In genomic region chr7:117274951-117275350, GRCh38 we compare ENCODE assay signal across 21 cellular contexts. TPM values are rescaled to one million over a fixed set of nuclear protein-coding genes. Genes with fewer than 3 reads are reported as not detected.
DNase-seq lines count a peak whose midpoint lies in the region; ATAC-seq and TF ChIP-seq lines count a peak whose summit lies in the region.
"Had no signal": no experiment of that assay in that cellular context is flagged by ENCODE, and none has a peak within 500 bp of the region (broad histone marks: within the 10 kb centered on the region; RNA-seq: fewer than 3 reads in every experiment).

No MANE protein-coding gene starts in this region.

- H3K9me3 Mint-ChIP-seq in T-helper 2 cell treated with Interferon-gamma antibody and Interleukin-4, amounts not matched to agents 5 μg/mL and 100 μg/mL, for 36 hours, result no peaks in the 10 kb centered on the region
- H3K9me3 Mint-ChIP-seq: CD8-positive, alpha-beta T cell had no signal

- no peak for TF ChIP-seq CTCF in cardiac muscle cell (IDR thresholded peaks at IDR 0.05; ENCODE audit: low read depth, low read length)
- TF ChIP-seq CTCF in IMR-90 (conservative IDR thresholded peaks at IDR 0.05; ENCODE audit: low read depth, low read length), result no peak
- no peak for TF ChIP-seq CTCF in foreskin fibroblast (IDR thresholded peaks at IDR 0.05; ENCODE audit: low read depth, low read length)

- no peak overlapping the region; a peak in 1 of 4 replicates for H4K8ac ChIP-seq in IMR-90 (ENCODE audit: low read depth in 2 of 2, low read length in 2 of 2)

- H2AK9ac ChIP-seq in IMR-90 (replicated peaks; ENCODE audit: low read depth, low read length, poor library complexity), result peak overlapping the region; percentile 12

- no peak for TF ChIP-seq RAD21 in IMR-90 (IDR thresholded peaks at IDR 0.05; ENCODE audit: low read length)

- no peaks in the 10 kb centered on the region for H4K20me1 ChIP-seq in IMR-90 (ENCODE audit: insufficient read depth, low read length)
- H4K20me1 ChIP-seq: BLaER1 treated with 17β-estradiol and CSF1 and Interleukin-3, amounts not matched to agents 10 nM and 100 nM had no signal

- no peak overlapping the region for H3K4me3 Mint-ChIP-seq in T-helper 2 cell treated with Interferon-gamma antibody and Interleukin-4, amounts not matched to agents 5 μg/mL and 100 μg/mL, for 36 hours
- H3K4me3 Mint-ChIP-seq: CD8-positive, alpha-beta T cell had no signal

- H3K4me1 ChIP-seq in cardiac muscle cell (ENCODE audit: low read depth), result peaks cover 16% of the 10 kb centered on the region
- peaks cover 11% of the 10 kb centered on the region for H3K4me1 ChIP-seq in IMR-90 (ENCODE audit: control insufficient read depth, insufficient read depth, low read length)
- H3K4me1 ChIP-seq: BLaER1 treated with 17β-estradiol and CSF1 and Interleukin-3, amounts not matched to agents 10 nM and 100 nM had no signal

- H3K9me3 ChIP-seq in cardiac muscle cell (ENCODE audit: low read depth), result no peaks in the 10 kb centered on the region
- no peaks in the 10 kb centered on the region for H3K9me3 ChIP-seq in IMR-90 (ENCODE audit: control insufficient read depth, insufficient read depth, low read length)
- H3K9me3 ChIP-seq: BLaER1 treated with 17β-estradiol and CSF1 and Interleukin-3, amounts not matched to agents 10 nM and 100 nM had no signal

- H3K9ac ChIP-seq in IMR-90 (ENCODE audit: low read depth, low read length), result no peak overlapping the region
- H3K9ac ChIP-seq: BLaER1 treated with 17β-estradiol and CSF1 and Interleukin-3, amounts not matched to agents 10 nM and 100 nM had no signal

- no peaks in the 10 kb centered on the region for H3K36me3 Mint-ChIP-seq in T-helper 2 cell treated with Interferon-gamma antibody and Interleukin-4, amounts not matched to agents 5 μg/mL and 100 μg/mL, for 36 hours (ENCODE audit: low read depth)
- H3K36me3 Mint-ChIP-seq: CD8-positive, alpha-beta T cell had no signal

- H3K9me1 ChIP-seq in IMR-90 (ENCODE audit: insufficient read depth, low read length), result peaks cover 8% of the 10 kb centered on the region; the same call in 1 of the 2 replicates

- peak overlapping the region; percentile 8; the same call in 1 of the 2 replicates for H3K4ac ChIP-seq in IMR-90 (ENCODE audit: low read depth, low read length)

- H2BK15ac ChIP-seq in IMR-90 (ENCODE audit: low read depth, low read length), result peak overlapping the region; percentile 1; the same call in 1 of the 3 replicates

- peak overlapping the region; percentile 37 for H4K91ac ChIP-seq in IMR-90 (ENCODE audit: insufficient read depth, low read depth, low read length)

- dilution Hi-C loops in IMR-90 (cut with HindIII; ENCODE audit: low sequenced_read_pairs, unreplicated experiment), result no loop called here

- POLR2A ChIA-PET in IMR-90 (lab: Charles Lee; ENCODE audit: unreplicated experiment), result no interaction called here

- no peaks in the 10 kb centered on the region for H3K27me3 Mint-ChIP-seq in T-helper 2 cell treated with Interferon-gamma antibody and Interleukin-4, amounts not matched to agents 5 μg/mL and 100 μg/mL, for 36 hours (ENCODE audit: low read depth)

- H2BK5ac ChIP-seq in IMR-90 (ENCODE audit: low read depth, low read length, poor library complexity, severe bottlenecking), result no peak overlapping the region

- H3K18ac ChIP-seq in IMR-90 (ENCODE audit: low read depth, low read length), result peak overlapping the region; percentile 44; the same call in 1 of the 2 replicates

- intact Hi-C loops in left cardiac atrium (cut with DNase I), result no loop called here
- intact Hi-C loops in IMR-90 (cut with micrococcal nuclease), result loop anchor here (5.0 kb wide), 1 partner anchor 47 kb away; the partner anchor contains the start of gene WNT2

- no TSS peak for BruUV-seq in IMR-90 (replicated peaks; lab: Mats Ljungman, UMichigan)

- H2BK120ac ChIP-seq in IMR-90 (ENCODE audit: low read depth, low read length), result peak overlapping the region; percentile 32

- in situ Hi-C loops in IMR-90 (cut with MboI; ENCODE audit: low sequenced_read_pairs), result no loop called here

- no peaks in the 10 kb centered on the region for H3K4me1 Mint-ChIP-seq in T-helper 2 cell treated with Interferon-gamma antibody and Interleukin-4, amounts not matched to agents 5 μg/mL and 100 μg/mL, for 36 hours (ENCODE audit: low read depth)

- H3K36me3 ChIP-seq in cardiac muscle cell (peaks cover 10% of the 10 kb centered on the region), IMR-90 (ENCODE audit: control insufficient read depth, insufficient read depth, low read length) (no peaks in the 10 kb centered on the region)
- H3K36me3 ChIP-seq: BLaER1 treated with 17β-estradiol and CSF1 and Interleukin-3, amounts not matched to agents 10 nM and 100 nM had no signal

- 0 out of 4 replicates have a peak, but pooled peaks cover 0 to 3% of the 10 kb centered on the region in 2 experiments for H3K79me1 ChIP-seq in IMR-90 (ENCODE audit: low read depth in 1 of 2, low read length in 2 of 2)

- DNase-seq in cardiac muscle cell (ENCODE audit: low read depth in 1 of 2, low spot score in 1 of 2) (no peak), left cardiac atrium (no peak), IMR-90 (peak; percentile 36), foreskin fibroblast (peak; percentile 60 to 84), cerebellum (ENCODE audit: low spot score) (no peak), NCI-H2107 (lab: John Stamatoyannopoulos, UW) (no peak)
- DNase-seq in T-helper 2 cell treated with Interferon-gamma antibody and Interleukin-4, amounts not matched to agents 5 μg/mL and 100 μg/mL, for 36 hours (ENCODE audit: low spot score), result no peak
- DNase-seq: Calu3; CD8-positive, alpha-beta T cell; DMS53; NCI-H1092 treated with DMSO at 0.1 percent for 48 hours; NCI-H146; NCI-H2029 treated with DMSO at 0.1 percent for 48 hours; NCI-H510A; NCI-H82; OCI-M1; SHP77 treated with DMSO at 0.1 percent for 48 hours had no signal

- H3K23ac ChIP-seq in IMR-90 (ENCODE audit: low read depth, low read length), result no peak overlapping the region

- H3K56ac ChIP-seq in IMR-90 (ENCODE audit: extremely low read depth, insufficient read depth, low read length), result no peak overlapping the region

- TF ChIP-seq POLR2A in IMR-90 (IDR thresholded peaks at IDR 0.05; ENCODE audit: low read depth, low read length), result no peak

- H3K27me3 ChIP-seq in cardiac muscle cell, result no peaks in the 10 kb centered on the region
- no peaks in the 10 kb centered on the region for H3K27me3 ChIP-seq in IMR-90 (ENCODE audit: control insufficient read depth, insufficient read depth, low read length)
- H3K27me3 ChIP-seq: BLaER1 treated with 17β-estradiol and CSF1 and Interleukin-3, amounts not matched to agents 10 nM and 100 nM had no signal

- H3K27ac Mint-ChIP-seq in T-helper 2 cell treated with Interferon-gamma antibody and Interleukin-4, amounts not matched to agents 5 μg/mL and 100 μg/mL, for 36 hours, result no peak overlapping the region
- H3K27ac Mint-ChIP-seq: CD8-positive, alpha-beta T cell had no signal

- no peak overlapping the region for H2AK5ac ChIP-seq in IMR-90 (ENCODE audit: low read depth, low read length)

- CTCF ChIA-PET in IMR-90 (lab: Yijun Ruan, JAX), result no interaction called here

- no peak overlapping the region for H3K4me2 ChIP-seq in IMR-90 (ENCODE audit: low read depth, low read length)
- H3K4me2 ChIP-seq: BLaER1 treated with 17β-estradiol and CSF1 and Interleukin-3, amounts not matched to agents 10 nM and 100 nM had no signal

- ATAC-seq in left cardiac atrium (no peak), IMR-90 (ENCODE audit: low read depth) (no peak)
- ATAC-seq: CD8-positive, alpha-beta T cell; HCT116; K562; SK-N-SH treated with all-trans-retinoic acid at 6 μM for 48 hours had no signal

- peak overlapping the region; percentile 18 for H4K5ac ChIP-seq in IMR-90 (ENCODE audit: low read depth, low read length)

- no peak overlapping the region for H3K14ac ChIP-seq in IMR-90 (replicated peaks; ENCODE audit: low read depth, low read length)

- peak overlapping the region; percentile 27 for H3K27ac ChIP-seq in cardiac muscle cell
- H3K27ac ChIP-seq in IMR-90 (ENCODE audit: insufficient read depth, low read length), result no peak overlapping the region
- H3K27ac ChIP-seq: BLaER1 treated with 17β-estradiol and CSF1 and Interleukin-3, amounts not matched to agents 10 nM and 100 nM had no signal

- H2BK20ac ChIP-seq in IMR-90 (ENCODE audit: low read depth, low read length), result peak overlapping the region; percentile 25; the same call in 1 of the 2 replicates

- H3K4me3 ChIP-seq in cardiac muscle cell, result no peak overlapping the region
- no peak overlapping the region for H3K4me3 ChIP-seq in IMR-90 (ENCODE audit: insufficient read depth, low read depth, low read length)
- no peak overlapping the region for H3K4me3 ChIP-seq in foreskin fibroblast (ENCODE audit: low read depth in 1 of 2, low read length in 2 of 2)
- H3K4me3 ChIP-seq: BLaER1 treated with 17β-estradiol and CSF1 and Interleukin-3, amounts not matched to agents 10 nM and 100 nM; K562 had no signal

- H2AFZ ChIP-seq in IMR-90 (replicated peaks; ENCODE audit: low read length, poor library complexity), result no peak overlapping the region

- no CpG with 5 or more reads among the region's 4 CpGs for WGBS in IMR-90 (ENCODE audit: extremely low coverage in 2 of 2, insufficient read length in 1 of 2), 2 experiments

TF ChIP-seq in IMR-90, 13 proteins besides CTCF, POLR2A, EP300 and RAD21 (continues in another document):
- TF ChIP-seq CHD1 (IDR thresholded peaks at IDR 0.05; ENCODE audit: low read depth, low read length), result no peak
- no peak for TF ChIP-seq RFX5 (IDR thresholded peaks at IDR 0.05; ENCODE audit: low read depth, low read length)
- no peak for TF ChIP-seq FOS (IDR thresholded peaks at IDR 0.05; ENCODE audit: low read depth, low read length)
- no peak for TF ChIP-seq RCOR1 (IDR thresholded peaks at IDR 0.05; ENCODE audit: insufficient replicate concordance, low read length)
- TF ChIP-seq SMC3 (IDR thresholded peaks at IDR 0.05; ENCODE audit: low read depth, low read length), result no peak
- TF ChIP-seq USF2 (IDR thresholded peaks at IDR 0.05; ENCODE audit: low read depth, low read length), result no peak
- no peak for TF ChIP-seq NFE2L2 (IDR thresholded peaks at IDR 0.05; ENCODE audit: low read depth, low read length)

RNA-seq across cellular contexts. Expression of gene WNT2, which starts 47.9 kb away (rescaled TPM):
- total RNA-seq in cardiac muscle cell (260 and 313 TPM in 2 replicates), left cardiac atrium (1 to 10 TPM in 1 of 2 donors, not detected in 1; 2.7 TPM), IMR-90 (2012; rRNA removed) (1.4 and 1.8 TPM in 2 replicates), cerebellum (0.18 TPM)
- polyA plus RNA-seq in cardiac muscle cell (348 and 378 TPM in 2 replicates), IMR-90 (2012; rRNA removed) (1.5 and 1.9 TPM in 2 replicates)
- 1.6 and 2.5 TPM in 2 replicates for polyA plus RNA-seq in IMR-90 (2012; cell fraction: cytosol; rRNA removed)
- 0.81 and 1.7 TPM in 2 replicates for polyA plus RNA-seq in IMR-90 (2012; cell fraction: nucleus; rRNA removed; ENCODE audit: low replicate concordance)
- total RNA-seq: Calu3; CD8-positive, alpha-beta T cell; K562 had no signal

Comparison
In these comparisons a context has a peak if more than half of its experiments do, and no peak if none do; other contexts are left out.
1. RNA of gene WNT2, which starts 47.9 kb away (total RNA-seq): 260 to 313 TPM in cardiac muscle cell; 2.7 TPM in left cardiac atrium, 1.4 to 1.8 TPM in IMR-90 and 0.18 TPM in cerebellum (single experiment); every median in the first group is over 10 times any median in the second.
2. DNase-seq: peak in IMR-90 (single experiment) and foreskin fibroblast (2 of 2); none in cardiac muscle cell (0 of 2), left cardiac atrium (single experiment), cerebellum (single experiment), NCI-H2107 (single experiment) and T-helper 2 cell treated with Interferon-gamma antibody and Interleukin-4, amounts not matched to agents 5 μg/mL and 100 μg/mL, for 36 hours (single experiment).